In genomic region chr6:148944608-148945007, GRCh38 we compare ENCODE assay signal across 8 cellular contexts.
"Had no signal": no experiment of that assay in that cellular context is flagged by ENCODE, and none has a peak within 500 bp of the region (broad histone marks: within the 10 kb centered on the region; RNA-seq: fewer than 3 reads in every experiment).

No MANE protein-coding gene starts in this region.

- ATAC-seq: HCT116 had no signal

- H3K4me3 ChIP-seq: GM23248, HAP-1 had no signal

- H3K9me3 Mint-ChIP-seq: IgD-negative memory B cell had no signal

- H3K4me1 ChIP-seq: HAP-1 had no signal

- FAIRE-seq: HTR-8/SVneo had no signal

- DNase-seq: GOT3, H7, KBM-7 had no signal

- H3K4me3 Mint-ChIP-seq: IgD-negative memory B cell had no signal

- H3K36me3 ChIP-seq: HAP-1 had no signal

- H3K27me3 Mint-ChIP-seq: IgD-negative memory B cell had no signal

- H3K9ac ChIP-seq: GM23248 had no signal

- H2AFZ ChIP-seq: GM23248 had no signal

- H3K9me3 ChIP-seq: HAP-1 had no signal
